29 cellular contexts compared by ENCODE assay signal in the genomic region with DNA sequence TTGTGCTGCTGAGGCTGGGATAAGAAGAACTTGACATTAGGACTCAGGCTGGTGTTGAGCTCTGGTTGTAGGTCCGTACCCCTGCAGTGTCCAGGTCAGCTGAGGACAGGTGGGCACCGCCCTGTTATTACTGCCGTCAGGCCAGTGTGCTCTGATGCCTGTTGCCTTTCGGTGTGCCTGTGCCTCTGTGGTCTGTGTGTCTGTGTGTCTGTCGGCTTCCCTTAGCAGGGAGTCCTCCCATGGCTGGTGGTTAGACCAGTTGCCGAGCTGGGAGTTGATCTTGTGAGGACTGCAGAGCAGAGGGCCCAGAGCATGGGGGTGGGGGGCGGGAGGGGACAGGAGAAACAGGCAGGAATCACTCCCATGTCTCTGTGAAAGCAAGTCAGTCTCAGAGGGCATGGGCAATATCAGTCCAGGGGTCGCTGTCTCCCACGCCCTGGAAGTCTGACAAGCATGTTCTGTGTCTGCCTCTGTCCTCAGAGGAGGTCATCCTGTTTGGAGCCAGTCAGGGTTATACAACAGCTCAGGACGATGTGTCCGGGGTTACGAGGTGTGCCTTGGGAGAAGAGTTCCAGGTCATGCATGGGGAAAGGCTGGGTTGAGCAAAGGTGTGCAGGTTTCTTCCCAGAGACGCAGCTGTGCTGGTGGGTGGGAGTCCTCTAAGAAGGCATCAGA.
DNase-seq lines count a peak whose midpoint lies in the region; ATAC-seq and TF ChIP-seq lines count a peak whose summit lies in the region.
"Had no signal": no experiment of that assay in that cellular context is flagged by ENCODE, and none has a peak within 500 bp of the region (broad histone marks: within the 10 kb centered on the region; RNA-seq: fewer than 3 reads in every experiment).

No MANE protein-coding gene starts in this region.

- peak overlapping the region; percentile 14 for H3K27ac Mint-ChIP-seq in nephron progenitor cell
- H3K27ac Mint-ChIP-seq: WTC11 had no signal

- DNase-seq in heart left ventricle (peak in 3 of 5 donors; percentile 39 to 62 (median 51)), nephron progenitor cell (no peak), left lung (no peak), ACHN (no peak)
- DNase-seq in activated CD4-positive, alpha-beta T cell treated with anti-CD3 and anti-CD28 coated beads for 48 hours = no peak
- no peak for DNase-seq in stimulated activated CD4-positive, alpha-beta T cell treated with anti-CD3 and anti-CD28 coated beads, Interleukin-2, amount 100 ng/mL, for 24 hours
- DNase-seq: activated CD4-positive, alpha-beta T cell treated with anti-CD3 and anti-CD28 coated beads, Interleukin-2, amount 50 U/mL, for 1 hour; activated naive CD4-positive, alpha-beta T cell; activated T-cell treated with anti-CD3 and anti-CD28 coated beads, Interleukin-2, amount 50 U/mL, for 48 hours; brain microvascular endothelial cell; DMS79; effector memory CD4-positive, alpha-beta T cell; GDM1; H7; KG1; left cardiac atrium; MG63; NCI-H1417 treated with DMSO at 0.1 percent for 48 hours; NCI-H2081 treated with DMSO at 0.1 percent for 48 hours; NCI-H226; stimulated activated CD4-positive, alpha-beta T cell treated with anti-CD3 and anti-CD28 coated beads, Interleukin-15, amount 100 ng/mL, for 24 hours; stimulated activated naive CD4-positive, alpha-beta T cell treated with Interleukin-2 at 50 U/mL for 16 hours had no signal

- H3K27ac ChIP-seq in VCaP (peak overlapping the region; percentile 69; the same call in 1 of the 2 replicates), heart left ventricle (peak overlapping the region in 11 of 12 donors; percentile 43 to 81 (median 72)), stomach smooth muscle (ENCODE audit: low read length) (peak overlapping the region; percentile 67), left lung (no peak overlapping the region)
- H3K27ac ChIP-seq: brain microvascular endothelial cell, hepatocyte, SJSA1, thoracic aorta had no signal

- H3K4me1 ChIP-seq in heart left ventricle = peaks cover 4 to 37% (median 28%) of the 10 kb centered on the region in 12 donors
- H3K4me1 ChIP-seq in stomach smooth muscle (ENCODE audit: control insufficient read depth, insufficient read depth, low read length) = peaks cover 36% of the 10 kb centered on the region
- peaks cover 0 to 7% of the 10 kb centered on the region in 2 donors for H3K4me1 ChIP-seq in left lung

- TF ChIP-seq CTCF in VCaP (conservative IDR thresholded peaks at IDR 0.05) (no peak), heart left ventricle (IDR thresholded peaks at IDR 0.05) (peak in 2 of 12 donors; percentile 9 to 21), nephron progenitor cell (IDR thresholded peaks at IDR 0.05) (no peak), left lung (IDR thresholded peaks at IDR 0.05) (no peak)

- in situ Hi-C loops in ACHN (cut with HindIII; ENCODE audit: low pct_ligation_motif_present, low pct_unique_long_range_greater_than_20kb, low sequenced_read_pairs) = no loop called here

- WGBS in heart left ventricle, 4 donors = 41 to 57% (median 47%) methylated on average over 11 to 13 of the region's 13 CpGs

- H3K4me3 ChIP-seq in heart left ventricle = no peak overlapping the region
- no peak overlapping the region for H3K4me3 ChIP-seq in stomach smooth muscle (ENCODE audit: low read length in 2 of 2)
- H3K4me3 ChIP-seq in left lung = no peak overlapping the region
- H3K4me3 ChIP-seq: hepatocyte, MG63, SJSA1, thoracic aorta had no signal

- H3K36me3 Mint-ChIP-seq in nephron progenitor cell (ENCODE audit: low read depth) = no peaks in the 10 kb centered on the region
- H3K36me3 Mint-ChIP-seq: WTC11 had no signal

- ATAC-seq in heart left ventricle = peak; percentile 27 to 59 (median 52)
- ATAC-seq in left lung = no peak
- ATAC-seq: Panc1, WTC11 had no signal

- H3K9me3 Mint-ChIP-seq in nephron progenitor cell = no peaks in the 10 kb centered on the region
- H3K9me3 Mint-ChIP-seq: WTC11 had no signal

- H3K27me3 Mint-ChIP-seq in nephron progenitor cell (ENCODE audit: low read depth, poor library complexity) = no peaks in the 10 kb centered on the region

- H3K9ac ChIP-seq in stomach smooth muscle (ENCODE audit: low read length in 2 of 2) = peak overlapping the region in 1 of 2 donors; percentile 51

- H3K9me3 ChIP-seq in heart left ventricle (no peaks in the 10 kb centered on the region), stomach smooth muscle (ENCODE audit: control insufficient read depth in 2 of 2, low read length in 2 of 2) (no peaks in the 10 kb centered on the region), left lung (no peaks in the 10 kb centered on the region)
- H3K9me3 ChIP-seq: MG63, SJSA1, thoracic aorta had no signal

- H3K27me3 ChIP-seq in heart left ventricle (no peaks in the 10 kb centered on the region), stomach smooth muscle (ENCODE audit: control insufficient read depth in 1 of 2, insufficient read depth in 2 of 2, low read length in 2 of 2) (no peaks in the 10 kb centered on the region), left lung (no peaks in the 10 kb centered on the region)
- H3K27me3 ChIP-seq: brain microvascular endothelial cell, hepatocyte, MG63, SJSA1 had no signal

- TF ChIP-seq POLR2A in heart left ventricle (IDR thresholded peaks at IDR 0.05) = no peak

- intact Hi-C loops in heart left ventricle (cut with DNase I) (loop anchor here in 7 of 10 donors (2.0 to 10.0 kb wide), 8 partner anchors 60 to 235 kb away; a partner anchor contains a TSS), left lung (cut with DNase I) (loop anchor here in 1 of 2 donors (5.0 to 10.0 kb wide), 2 partner anchors 233 to 255 kb away; no protein-coding TSS in a partner anchor)

- peaks cover 25% of the 10 kb centered on the region for H3K4me1 Mint-ChIP-seq in nephron progenitor cell

- no peaks in the 10 kb centered on the region for H3K36me3 ChIP-seq in heart left ventricle
- no peaks in the 10 kb centered on the region for H3K36me3 ChIP-seq in stomach smooth muscle (ENCODE audit: control insufficient read depth in 2 of 2, insufficient read depth in 2 of 2, low read length in 2 of 2)
- H3K36me3 ChIP-seq in left lung = no peaks in the 10 kb centered on the region
- H3K36me3 ChIP-seq: brain microvascular endothelial cell, MG63, SJSA1, thoracic aorta had no signal

- no peak overlapping the region for H3K4me3 Mint-ChIP-seq in nephron progenitor cell
- H3K4me3 Mint-ChIP-seq: WTC11 had no signal

Comparison
In these comparisons a context has a peak if more than half of its experiments do, and no peak if none do; other contexts are left out.
1. H3K27ac ChIP-seq: peak in VCaP (single experiment), heart left ventricle (11 of 12) and stomach smooth muscle (single experiment); none in left lung (0 of 2).
2. DNase-seq: peak in heart left ventricle (3 of 5); none in nephron progenitor cell (single experiment), activated CD4-positive, alpha-beta T cell treated with anti-CD3 and anti-CD28 coated beads for 48 hours (single experiment), left lung (0 of 2), ACHN (single experiment) and stimulated activated CD4-positive, alpha-beta T cell treated with anti-CD3 and anti-CD28 coated beads, Interleukin-2, amount 100 ng/mL, for 24 hours (0 of 2).